ENCODE assay signal across 40 cellular contexts in genomic region chr1:14903922-14904321, GRCh38.
"Had no signal": no experiment of that assay in that cellular context is flagged by ENCODE, and none has a peak within 500 bp of the region (broad histone marks: within the 10 kb centered on the region; RNA-seq: fewer than 3 reads in every experiment).

No MANE protein-coding gene starts in this region.

- H3K27ac Mint-ChIP-seq: activated naive CD4-positive, alpha-beta T cell treated with anti-CD3 and anti-CD28 coated beads for 36 hours; activated naive CD4-positive, alpha-beta T cell treated with anti-CD3 and anti-CD28 coated beads, Interleukin-2, amount 10 ng/mL, durations not matched to agents 7 days and 5 days; activated naive CD4-positive, alpha-beta T cell treated with anti-CD3 and anti-CD28 coated beads, Interleukin-2, amount 50 U/mL, for 24 hours; activated naive CD4-positive, alpha-beta T cell treated with anti-CD3 and anti-CD28 coated beads, Interleukin-2, amount 50 U/mL, for 72 hours; activated naive CD8-positive, alpha-beta T cell; activated naive CD8-positive, alpha-beta T cell treated with anti-CD3 and anti-CD28 coated beads for 36 hours; activated naive CD8-positive, alpha-beta T cell treated with anti-CD3 and anti-CD28 coated beads, Interleukin-2, amount 10 ng/mL, durations not matched to agents 7 days and 5 days; activated naive CD8-positive, alpha-beta T cell treated with anti-CD3 and anti-CD28 coated beads, Interleukin-2, amount 50 U/mL, for 24 hours; activated T-cell treated with anti-CD3 and anti-CD28 coated beads, Interleukin-2, amount 50 U/mL, for 24 hours; activated T-cell treated with anti-CD3 and anti-CD28 coated beads, Interleukin-2, amount 50 U/mL, for 72 hours; activated T-helper 1 cell treated with anti-CD3 and anti-CD28 coated beads, Interleukin-12 subunit alpha, Interleukin-12 subunit beta, Interleukin-2, Interleukin-4 antibody, amounts not matched to agents 30 ng/mL and 10 ng/mL and 1 ng/mL, durations not matched to agents 14 hours and 24 hours and 36 hours; activated T-helper 17 cell treated with anti-CD3 and anti-CD28 coated beads, Interleukin-2, amount 50 U/mL, for 72 hours; activated T-helper 2 cell treated with anti-CD3 and anti-CD28 coated beads, Interferon-gamma antibody, Interleukin-2, Interleukin-4, amounts not matched to agents 10 μg/mL and 5 μg/mL and 100 μg/mL, durations not matched to agents 14 hours and 24 hours and 36 hours had no signal

- ATAC-seq: activated naive CD4-positive, alpha-beta T cell treated with anti-CD3 and anti-CD28 coated beads, Interleukin-2, amount 50 U/mL, for 72 hours; activated naive CD8-positive, alpha-beta T cell treated with anti-CD3 and anti-CD28 coated beads, Interleukin-2, amount 50 U/mL, for 24 hours; activated T-cell treated with anti-CD3 and anti-CD28 coated beads, Interleukin-2, amount 50 U/mL, for 4 hours; activated T-cell treated with anti-CD3 and anti-CD28 coated beads, Interleukin-2, amount 50 U/mL, for 72 hours; activated T-helper 17 cell treated with anti-CD3 and anti-CD28 coated beads, Interleukin-2, amount 50 U/mL, for 72 hours; body of pancreas had no signal

- H3K9me3 Mint-ChIP-seq: activated naive CD4-positive, alpha-beta T cell treated with anti-CD3 and anti-CD28 coated beads for 36 hours; activated naive CD4-positive, alpha-beta T cell treated with anti-CD3 and anti-CD28 coated beads, Interleukin-2, amount 10 ng/mL, durations not matched to agents 7 days and 5 days; activated naive CD4-positive, alpha-beta T cell treated with anti-CD3 and anti-CD28 coated beads, Interleukin-2, amount 50 U/mL, for 24 hours; activated naive CD4-positive, alpha-beta T cell treated with anti-CD3 and anti-CD28 coated beads, Interleukin-2, amount 50 U/mL, for 72 hours; activated naive CD8-positive, alpha-beta T cell treated with anti-CD3 and anti-CD28 coated beads for 36 hours; activated naive CD8-positive, alpha-beta T cell treated with anti-CD3 and anti-CD28 coated beads, Interleukin-2, amount 10 ng/mL, durations not matched to agents 7 days and 5 days; activated naive CD8-positive, alpha-beta T cell treated with anti-CD3 and anti-CD28 coated beads, Interleukin-2, amount 50 U/mL, for 24 hours; activated T-cell treated with anti-CD3 and anti-CD28 coated beads, Interleukin-2, amount 50 U/mL, for 24 hours; activated T-cell treated with anti-CD3 and anti-CD28 coated beads, Interleukin-2, amount 50 U/mL, for 4 hours; activated T-cell treated with anti-CD3 and anti-CD28 coated beads, Interleukin-2, amount 50 U/mL, for 72 hours; activated T-helper 1 cell treated with anti-CD3 and anti-CD28 coated beads, Interleukin-12 subunit alpha, Interleukin-12 subunit beta, Interleukin-2, Interleukin-4 antibody, amounts not matched to agents 30 ng/mL and 10 ng/mL and 1 ng/mL, durations not matched to agents 14 hours and 24 hours and 36 hours; activated T-helper 17 cell treated with anti-CD3 and anti-CD28 coated beads, Interleukin-2, amount 50 U/mL, for 72 hours; activated T-helper 2 cell treated with anti-CD3 and anti-CD28 coated beads, Interferon-gamma antibody, Interleukin-2, Interleukin-4, amounts not matched to agents 10 μg/mL and 5 μg/mL and 100 μg/mL, durations not matched to agents 14 hours and 24 hours and 36 hours; central memory CD8-positive, alpha-beta T cell had no signal

- H3K27me3 Mint-ChIP-seq: activated naive CD8-positive, alpha-beta T cell; activated naive CD8-positive, alpha-beta T cell treated with anti-CD3 and anti-CD28 coated beads for 36 hours; brain had no signal

- DNase-seq: activated effector memory CD4-positive, alpha-beta T cell treated with anti-CD3 and anti-CD28 coated beads, Interleukin-2, amount 50 U/mL, for 16 hours; activated effector memory CD4-positive, alpha-beta T cell treated with Interleukin-2 at 50 U/mL for 16 hours; activated gamma-delta T cell; activated gamma-delta T cell treated with Interleukin-2 at 50 U/mL for 16 hours; activated naive CD4-positive, alpha-beta T cell; activated naive CD4-positive, alpha-beta T cell treated with anti-CD3 and anti-CD28 coated beads for 36 hours; activated naive CD4-positive, alpha-beta T cell treated with anti-CD3 and anti-CD28 coated beads, Interleukin-2, amount 10 ng/mL, durations not matched to agents 7 days and 5 days; activated naive CD4-positive, alpha-beta T cell treated with anti-CD3 and anti-CD28 coated beads, Interleukin-2, amount 50 U/mL, for 16 hours; activated naive CD4-positive, alpha-beta T cell treated with Interleukin-2 at 50 U/mL for 16 hours; activated naive CD8-positive, alpha-beta T cell treated with anti-CD3 and anti-CD28 coated beads for 36 hours; activated naive CD8-positive, alpha-beta T cell treated with anti-CD3 and anti-CD28 coated beads, Interleukin-2, amount 10 ng/mL, durations not matched to agents 7 days and 5 days; activated naive CD8-positive, alpha-beta T cell treated with anti-CD3 and anti-CD28 coated beads, Interleukin-2, amount 50 U/mL, for 24 hours; activated T-cell treated with anti-CD3 and anti-CD28 coated beads, Interleukin-2, amount 50 U/mL, for 1 hour; activated T-cell treated with anti-CD3 and anti-CD28 coated beads, Interleukin-2, amount 50 U/mL, for 24 hours; activated T-cell treated with anti-CD3 and anti-CD28 coated beads, Interleukin-2, amount 50 U/mL, for 4 hours; activated T-cell treated with anti-CD3 and anti-CD28 coated beads, Interleukin-2, amount 50 U/mL, for 48 hours; activated T-cell treated with anti-CD3 and anti-CD28 coated beads, Interleukin-2, amount 50 U/mL, for 72 hours; adrenal gland; amniotic stem cell; amygdala; anterior cingulate cortex; aorta; body of pancreas; brain microvascular endothelial cell; caudate nucleus; central memory CD4-positive, alpha-beta T cell; cerebellar nuclear complex had no signal

- H3K4me1 ChIP-seq: adrenal gland, ascending aorta, body of pancreas had no signal

- H3K36me3 Mint-ChIP-seq: activated naive CD4-positive, alpha-beta T cell treated with anti-CD3 and anti-CD28 coated beads, Interleukin-2, amount 10 ng/mL, durations not matched to agents 7 days and 5 days; activated naive CD4-positive, alpha-beta T cell treated with anti-CD3 and anti-CD28 coated beads, Interleukin-2, amount 50 U/mL, for 24 hours; activated naive CD4-positive, alpha-beta T cell treated with anti-CD3 and anti-CD28 coated beads, Interleukin-2, amount 50 U/mL, for 72 hours; activated naive CD8-positive, alpha-beta T cell; activated naive CD8-positive, alpha-beta T cell treated with anti-CD3 and anti-CD28 coated beads for 36 hours; activated naive CD8-positive, alpha-beta T cell treated with anti-CD3 and anti-CD28 coated beads, Interleukin-2, amount 10 ng/mL, durations not matched to agents 7 days and 5 days; brain had no signal

- H3K9me3 ChIP-seq: adrenal gland, ascending aorta, body of pancreas, breast epithelium had no signal

- H3K4me3 ChIP-seq: adrenal gland, ascending aorta, body of pancreas, breast epithelium, cardiac muscle cell had no signal

- FAIRE-seq: astrocyte, bronchial epithelial cell had no signal

- H3K36me3 ChIP-seq: adrenal gland, ascending aorta, brain microvascular endothelial cell, breast epithelium, cardiac muscle cell had no signal

- H3K27me3 ChIP-seq: adrenal gland, ascending aorta, body of pancreas, brain microvascular endothelial cell, breast epithelium, cardiac muscle cell had no signal

- H3K27ac ChIP-seq: adrenal gland, ascending aorta, body of pancreas, brain microvascular endothelial cell, breast epithelium, cardiac muscle cell had no signal

- H3K4me3 Mint-ChIP-seq: activated naive CD4-positive, alpha-beta T cell treated with anti-CD3 and anti-CD28 coated beads for 36 hours; activated naive CD4-positive, alpha-beta T cell treated with anti-CD3 and anti-CD28 coated beads, Interleukin-2, amount 10 ng/mL, durations not matched to agents 7 days and 5 days; activated naive CD4-positive, alpha-beta T cell treated with anti-CD3 and anti-CD28 coated beads, Interleukin-2, amount 50 U/mL, for 24 hours; activated naive CD8-positive, alpha-beta T cell; activated naive CD8-positive, alpha-beta T cell treated with anti-CD3 and anti-CD28 coated beads for 36 hours; activated naive CD8-positive, alpha-beta T cell treated with anti-CD3 and anti-CD28 coated beads, Interleukin-2, amount 10 ng/mL, durations not matched to agents 7 days and 5 days; activated naive CD8-positive, alpha-beta T cell treated with anti-CD3 and anti-CD28 coated beads, Interleukin-2, amount 50 U/mL, for 24 hours; activated T-cell treated with anti-CD3 and anti-CD28 coated beads, Interleukin-2, amount 50 U/mL, for 24 hours; activated T-cell treated with anti-CD3 and anti-CD28 coated beads, Interleukin-2, amount 50 U/mL, for 4 hours; activated T-cell treated with anti-CD3 and anti-CD28 coated beads, Interleukin-2, amount 50 U/mL, for 72 hours; activated T-helper 1 cell treated with anti-CD3 and anti-CD28 coated beads, Interleukin-12 subunit alpha, Interleukin-12 subunit beta, Interleukin-2, Interleukin-4 antibody, amounts not matched to agents 30 ng/mL and 10 ng/mL and 1 ng/mL, durations not matched to agents 14 hours and 24 hours and 36 hours; activated T-helper 17 cell treated with anti-CD3 and anti-CD28 coated beads, Interleukin-2, amount 50 U/mL, for 72 hours; brain; central memory CD8-positive, alpha-beta T cell had no signal

- H3K4me1 Mint-ChIP-seq: activated naive CD4-positive, alpha-beta T cell treated with anti-CD3 and anti-CD28 coated beads, Interleukin-2, amount 10 ng/mL, durations not matched to agents 7 days and 5 days; activated naive CD4-positive, alpha-beta T cell treated with anti-CD3 and anti-CD28 coated beads, Interleukin-2, amount 50 U/mL, for 24 hours; activated naive CD8-positive, alpha-beta T cell treated with anti-CD3 and anti-CD28 coated beads for 36 hours; activated naive CD8-positive, alpha-beta T cell treated with anti-CD3 and anti-CD28 coated beads, Interleukin-2, amount 10 ng/mL, durations not matched to agents 7 days and 5 days; activated naive CD8-positive, alpha-beta T cell treated with anti-CD3 and anti-CD28 coated beads, Interleukin-2, amount 50 U/mL, for 24 hours had no signal
